ENCODE assay signal across 9 cellular contexts in the genomic region with DNA sequence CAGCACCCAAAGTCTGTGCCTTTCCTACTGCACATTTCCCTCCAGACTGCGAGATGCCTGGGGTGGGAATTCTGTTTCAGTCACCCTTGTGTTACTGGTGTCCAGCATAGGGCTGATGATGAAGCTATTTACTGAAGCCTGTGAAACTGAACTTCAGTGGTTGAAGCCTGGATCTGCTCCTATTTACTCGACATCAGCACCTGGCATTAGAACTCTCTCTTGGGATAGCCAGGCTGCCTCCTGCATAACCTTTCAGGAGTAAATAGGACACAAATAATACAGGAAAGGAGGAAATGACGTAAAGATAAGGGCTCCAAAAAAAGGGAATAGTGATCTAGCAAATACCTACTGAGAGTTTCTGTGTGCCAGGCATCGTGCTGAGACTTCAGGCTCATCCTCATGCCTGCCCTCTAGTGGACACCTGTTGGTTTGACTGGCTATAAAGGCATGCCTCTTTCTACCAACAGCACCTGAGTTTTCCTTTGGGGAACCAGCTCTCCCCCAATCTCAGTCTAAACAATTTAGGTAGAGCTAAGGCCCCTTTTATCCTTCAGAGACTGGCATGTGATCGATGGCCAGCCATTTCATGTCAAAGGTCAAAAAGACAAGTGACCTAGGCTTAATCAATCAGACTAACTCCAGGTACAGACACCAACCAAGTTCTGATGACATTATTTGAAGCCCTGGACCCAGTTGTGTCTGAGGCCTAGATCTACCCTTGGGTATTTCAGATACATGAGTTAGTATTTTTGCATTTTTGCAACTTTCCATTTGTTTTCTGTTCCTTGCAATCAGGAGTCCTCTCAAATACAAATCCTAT.
DNase-seq lines count a peak whose midpoint lies in the region; TF ChIP-seq lines count a peak whose summit lies in the region.
"Had no signal": no experiment of that assay in that cellular context is flagged by ENCODE, and none has a peak within 500 bp of the region (broad histone marks: within the 10 kb centered on the region; RNA-seq: fewer than 3 reads in every experiment).

No MANE protein-coding gene starts in this region.

- POLR2A ChIA-PET in GM10248 (lab: Yijun Ruan, JAX) = no interaction called here

- no peak overlapping the region for H2AFZ ChIP-seq in mesenchymal stem cell (ENCODE audit: low read depth, low read length)

- H3K27me3 ChIP-seq in Peyer's patch (no peaks in the 10 kb centered on the region), esophagus muscularis mucosa (no peaks in the 10 kb centered on the region), mesenchymal stem cell (ENCODE audit: control insufficient read depth in 1 of 2, insufficient read depth in 1 of 2, low read length in 2 of 2) (no peaks in the 10 kb centered on the region)
- H3K27me3 ChIP-seq: SJCRH30 had no signal

- no peak overlapping the region for H3K9ac ChIP-seq in mesenchymal stem cell (ENCODE audit: low read length)

- intact Hi-C loops in esophagus muscularis mucosa (cut with DNase I) = no loop called here

- H3K4me3 ChIP-seq in Peyer's patch = no peak overlapping the region
- H3K4me3 ChIP-seq in esophagus muscularis mucosa = no peak overlapping the region
- no peak overlapping the region for H3K4me3 ChIP-seq in mesenchymal stem cell (ENCODE audit: insufficient read depth in 1 of 2, low read depth in 1 of 2, low read length in 2 of 2)
- H3K4me3 ChIP-seq: SJCRH30 had no signal

- H4K91ac ChIP-seq in mesenchymal stem cell (ENCODE audit: low read length) = no peak overlapping the region

- H3K79me1 ChIP-seq in mesenchymal stem cell (replicated peaks; ENCODE audit: low read length, poor library complexity, severe bottlenecking) = no peaks in the 10 kb centered on the region

- no peak for TF ChIP-seq POLR2A in Peyer's patch (IDR thresholded peaks at IDR 0.05)
- no peak for TF ChIP-seq POLR2A in esophagus muscularis mucosa (IDR thresholded peaks at IDR 0.05; ENCODE audit: low read depth)

- no peak overlapping the region for H3K27ac ChIP-seq in Peyer's patch
- no peak overlapping the region for H3K27ac ChIP-seq in esophagus muscularis mucosa (replicated peaks in 1 of 4)
- no peak overlapping the region for H3K27ac ChIP-seq in mesenchymal stem cell (ENCODE audit: low read length, poor library complexity, severe bottlenecking)
- H3K27ac ChIP-seq: SJCRH30 had no signal

- H3K4me1 ChIP-seq in Peyer's patch = peaks cover 0 to 7% (median 0%) of the 10 kb centered on the region in 4 donors
- no peaks in the 10 kb centered on the region for H3K4me1 ChIP-seq in esophagus muscularis mucosa
- peaks cover 13% of the 10 kb centered on the region for H3K4me1 ChIP-seq in mesenchymal stem cell (ENCODE audit: control insufficient read depth, insufficient read depth, low read depth, low read length)

- no peak for TF ChIP-seq EP300 in esophagus muscularis mucosa (IDR thresholded peaks at IDR 0.05)

- no peak overlapping the region for H3K4me2 ChIP-seq in mesenchymal stem cell (ENCODE audit: low read length, poor library complexity, severe bottlenecking)

- DNase-seq in GM10248 (ENCODE audit: extremely low spot score) (peak; percentile 22), H4 (ENCODE audit: low spot score) (peak; percentile 22), Peyer's patch (peak in 1 of 3 donors; percentile 74), esophagus muscularis mucosa (ENCODE audit: extremely low spot score) (no peak), mesenchymal stem cell (no peak), HuH-7.5 (ENCODE audit: low spot score) (no peak), foreskin melanocyte (no peak)
- peak; percentile 56 for DNase-seq in stimulated activated CD4-positive, alpha-beta T cell treated with anti-CD3 and anti-CD28 coated beads, Interleukin-15, amount 100 ng/mL, for 24 hours

- H4K8ac ChIP-seq in mesenchymal stem cell (ENCODE audit: low read length) = no peak overlapping the region

- no peak overlapping the region for H3K18ac ChIP-seq in mesenchymal stem cell (ENCODE audit: low read depth in 1 of 2, low read length in 2 of 2)

- no peak overlapping the region for H3K23ac ChIP-seq in mesenchymal stem cell (ENCODE audit: low read length in 2 of 2)

- peak; percentile 59 for TF ChIP-seq CTCF in GM10248 (IDR thresholded peaks at IDR 0.05; ENCODE audit: control extremely low read depth, extremely low read depth, low read depth, missing control alignments)
- peak in 4 of 6 experiments; percentile 58 to 71 (median 66) for TF ChIP-seq CTCF in Peyer's patch (IDR thresholded peaks at IDR 0.05)
- TF ChIP-seq CTCF in esophagus muscularis mucosa (IDR thresholded peaks at IDR 0.05) = peak; percentile 9 to 53 (median 42)

- H2BK5ac ChIP-seq in mesenchymal stem cell (ENCODE audit: low read depth, low read length, poor library complexity, severe bottlenecking) = no peak overlapping the region

- H3K36me3 ChIP-seq in Peyer's patch (no peaks in the 10 kb centered on the region), esophagus muscularis mucosa (no peaks in the 10 kb centered on the region), mesenchymal stem cell (ENCODE audit: control insufficient read depth in 1 of 2, insufficient read depth in 2 of 2, low read depth in 1 of 2, low read length in 2 of 2) (no peaks in the 10 kb centered on the region)
- H3K36me3 ChIP-seq: SJCRH30 had no signal

- no peak overlapping the region for H3K14ac ChIP-seq in mesenchymal stem cell (ENCODE audit: low read length in 2 of 2)

- 82% methylated on average over 5 of the region's 5 CpGs for WGBS in esophagus muscularis mucosa
- WGBS in mesenchymal stem cell = 88% methylated on average over 5 of the region's 5 CpGs

- no peak overlapping the region for H3K4ac ChIP-seq in mesenchymal stem cell (ENCODE audit: low read depth in 1 of 2, low read length in 2 of 2)

- CTCF ChIA-PET in GM10248 (lab: Yijun Ruan, JAX) = interaction anchor here (0.6 to 3.8 kb wide), 12 partner anchors 9 to 743 kb away, joined by 3 to 30 read pairs (median 3); no protein-coding TSS in a partner anchor

- no peak overlapping the region for H2BK120ac ChIP-seq in mesenchymal stem cell (ENCODE audit: low read depth, low read length)

- H2BK15ac ChIP-seq in mesenchymal stem cell (ENCODE audit: low read depth, poor library complexity, severe bottlenecking) = no peak overlapping the region

- no peak overlapping the region for H2AK5ac ChIP-seq in mesenchymal stem cell (ENCODE audit: low read length, severe bottlenecking)

- no peak overlapping the region for H2BK12ac ChIP-seq in mesenchymal stem cell (ENCODE audit: low read length in 2 of 2)

- H3K9me3 ChIP-seq in Peyer's patch (no peaks in the 10 kb centered on the region), esophagus muscularis mucosa (no peaks in the 10 kb centered on the region), mesenchymal stem cell (ENCODE audit: control insufficient read depth, low read length) (no peaks in the 10 kb centered on the region)
- H3K9me3 ChIP-seq: SJCRH30 had no signal

Comparison
In these comparisons a context has a peak if more than half of its experiments do, and no peak if none do; other contexts are left out.
1. DNase-seq: peak in GM10248 (single experiment), H4 (single experiment) and stimulated activated CD4-positive, alpha-beta T cell treated with anti-CD3 and anti-CD28 coated beads, Interleukin-15, amount 100 ng/mL, for 24 hours (single experiment); none in esophagus muscularis mucosa (single experiment), mesenchymal stem cell (single experiment), HuH-7.5 (single experiment) and foreskin melanocyte (single experiment).
2. Peak in every context shown above with its lines, with median percentiles within 50 percentile points of each other: CTCF ChIP-seq.